In genomic region chr11:40387240-40387980, GRCh38 we compare ENCODE assay signal across 16 cellular contexts.
DNase-seq lines count a peak whose midpoint lies in the region; ATAC-seq and TF ChIP-seq lines count a peak whose summit lies in the region.
"Had no signal": no experiment of that assay in that cellular context is flagged by ENCODE, and none has a peak within 500 bp of the region (broad histone marks: within the 10 kb centered on the region; RNA-seq: fewer than 3 reads in every experiment).

No MANE protein-coding gene starts in this region.

- no peaks in the 10 kb centered on the region for H3K27me3 Mint-ChIP-seq in nephron (ENCODE audit: low read depth)
- no peaks in the 10 kb centered on the region for H3K27me3 Mint-ChIP-seq in activated T-cell treated with anti-CD3 and anti-CD28 coated beads, Interleukin-2, amount 50 U/mL, for 4 hours (ENCODE audit: low read depth)
- H3K27me3 Mint-ChIP-seq: CD4-positive, alpha-beta T cell had no signal

- H3K4me3 ChIP-seq in hepatocyte (no peak overlapping the region), lower leg skin (ENCODE audit: low read depth, poor library complexity, severe bottlenecking) (no peak overlapping the region), dorsolateral prefrontal cortex (no peak overlapping the region)
- H3K4me3 ChIP-seq: GM23248, HAP-1, K562 had no signal

- H2AFZ ChIP-seq in hepatocyte = no peak overlapping the region
- H2AFZ ChIP-seq: GM23248 had no signal

- no peak for TF ChIP-seq CTCF in hepatocyte (IDR thresholded peaks at IDR 0.05; ENCODE audit: poor library complexity)
- no peak for TF ChIP-seq CTCF in nephron (IDR thresholded peaks at IDR 0.05; ENCODE audit: unreplicated experiment in 3 of 3)
- TF ChIP-seq CTCF in lower leg skin (IDR thresholded peaks at IDR 0.05) = no peak
- no peak for TF ChIP-seq CTCF in dorsolateral prefrontal cortex (IDR thresholded peaks at IDR 0.05 in 54 of 56, conservative IDR thresholded peaks at IDR 0.05 in 2 of 56; ENCODE audit: low read depth in 1 of 56, partially characterized antibody in 56 of 56)

- intact Hi-C loops in lower leg skin (cut with DNase I; ENCODE audit: low total_unique reads) (no loop called here), dorsolateral prefrontal cortex (cut with DNase I) (no loop called here)

- H3K9me2 ChIP-seq in hepatocyte (replicated peaks; ENCODE audit: insufficient read depth) = no peaks in the 10 kb centered on the region

- no peak for TF ChIP-seq POLR2A in lower leg skin (IDR thresholded peaks at IDR 0.05)

- H3K9me3 Mint-ChIP-seq in nephron = no peaks in the 10 kb centered on the region
- H3K9me3 Mint-ChIP-seq in activated T-cell treated with anti-CD3 and anti-CD28 coated beads, Interleukin-2, amount 50 U/mL, for 4 hours = peaks cover 13% of the 10 kb centered on the region

- H3K4me1 ChIP-seq in hepatocyte (ENCODE audit: insufficient read depth) = no peaks in the 10 kb centered on the region
- H3K4me1 ChIP-seq: HAP-1 had no signal

- peak; percentile 94 for ATAC-seq in left lobe of liver
- no peak for ATAC-seq in activated T-cell treated with anti-CD3 and anti-CD28 coated beads, Interleukin-2, amount 50 U/mL, for 4 hours
- ATAC-seq: K562 had no signal

- WGBS in hepatocyte (ENCODE audit: low lambda C conversion rate, missing lambda C conversion rate) = 95% methylated on average over 2 of the region's 2 CpGs
- WGBS in lower leg skin, 2 donors = 87 to 92% methylated on average over 2 of the region's 2 CpGs

- no peaks in the 10 kb centered on the region for H3K27me3 ChIP-seq in hepatocyte
- H3K27me3 ChIP-seq in dorsolateral prefrontal cortex = no peaks in the 10 kb centered on the region

- H3K27ac ChIP-seq in hepatocyte = peak overlapping the region; percentile 29
- no peak overlapping the region for H3K27ac ChIP-seq in dorsolateral prefrontal cortex
- H3K27ac ChIP-seq: C4-2B, GM23248, HL-60 had no signal

- no peak overlapping the region for H3K4me3 Mint-ChIP-seq in nephron
- no peak overlapping the region for H3K4me3 Mint-ChIP-seq in activated T-cell treated with anti-CD3 and anti-CD28 coated beads, Interleukin-2, amount 50 U/mL, for 4 hours
- H3K4me3 Mint-ChIP-seq: CD4-positive, alpha-beta T cell had no signal

- no peaks in the 10 kb centered on the region for H3K79me2 ChIP-seq in hepatocyte

- no peaks in the 10 kb centered on the region for H3K36me3 Mint-ChIP-seq in nephron (ENCODE audit: low read depth)
- no peaks in the 10 kb centered on the region for H3K36me3 Mint-ChIP-seq in activated T-cell treated with anti-CD3 and anti-CD28 coated beads, Interleukin-2, amount 50 U/mL, for 4 hours (ENCODE audit: insufficient read depth)

- peak overlapping the region in 2 of 3 experiments; percentile 7 to 81 for H3K27ac Mint-ChIP-seq in nephron
- H3K27ac Mint-ChIP-seq: CD4-positive, alpha-beta T cell had no signal

- H3K9me3 ChIP-seq in hepatocyte (ENCODE audit: low read depth) = no peaks in the 10 kb centered on the region
- H3K9me3 ChIP-seq: HAP-1 had no signal

- no peaks in the 10 kb centered on the region for H3K36me3 ChIP-seq in hepatocyte (replicated peaks; ENCODE audit: insufficient read depth, low read depth)
- H3K36me3 ChIP-seq: HAP-1 had no signal

- no peak overlapping the region for H3K4me2 ChIP-seq in hepatocyte

- H3K4me1 Mint-ChIP-seq in nephron = no peaks in the 10 kb centered on the region
- H3K4me1 Mint-ChIP-seq in activated T-cell treated with anti-CD3 and anti-CD28 coated beads, Interleukin-2, amount 50 U/mL, for 4 hours (ENCODE audit: low read depth) = no peaks in the 10 kb centered on the region

- no peaks in the 10 kb centered on the region for H4K20me1 ChIP-seq in hepatocyte (ENCODE audit: insufficient read depth, poor library complexity, severe bottlenecking)

- DNase-seq in hepatocyte (ENCODE audit: low spot score) (peak; percentile 4), left lobe of liver (ENCODE audit: low spot score) (peak; percentile 48), HCEC 1CT (no peak), lower leg skin (ENCODE audit: low spot score in 2 of 2) (no peak), dorsolateral prefrontal cortex (no peak)
- DNase-seq in activated T-cell treated with anti-CD3 and anti-CD28 coated beads, Interleukin-2, amount 50 U/mL, for 4 hours = no peak
- DNase-seq: AML-193; CD4-positive, alpha-beta T cell; DMS153; GM23248; IMR-90 had no signal

Comparison
In these comparisons a context has a peak if more than half of its experiments do, and no peak if none do; other contexts are left out.
1. DNase-seq: peak in hepatocyte (single experiment) and left lobe of liver (single experiment); none in HCEC 1CT (single experiment), lower leg skin (0 of 2), activated T-cell treated with anti-CD3 and anti-CD28 coated beads, Interleukin-2, amount 50 U/mL, for 4 hours (single experiment) and dorsolateral prefrontal cortex (0 of 10).